In the genomic region with DNA sequence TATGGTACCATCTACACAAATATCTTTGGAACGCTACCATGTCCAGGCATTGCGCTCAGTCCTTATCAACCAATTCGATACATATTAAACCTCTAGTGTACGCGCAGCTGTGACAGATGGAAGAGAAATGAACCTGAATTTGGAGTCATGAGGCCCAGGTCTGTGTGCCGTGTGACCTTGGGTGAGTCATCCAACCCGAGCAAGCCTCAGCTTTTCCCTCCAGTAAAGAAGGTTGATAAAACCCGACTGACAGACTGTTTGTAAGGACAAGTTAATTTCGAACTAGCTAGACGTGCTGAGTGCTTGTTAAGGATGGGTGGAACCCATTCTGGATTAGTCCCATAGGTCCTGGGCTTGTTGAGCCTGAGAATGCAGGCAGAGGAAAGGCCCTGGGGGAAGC, we compare ENCODE assay signal across 29 cellular contexts. TPM values are rescaled to one million over a fixed set of nuclear protein-coding genes. Genes with fewer than 3 reads are reported as not detected.
DNase-seq lines count a peak whose midpoint lies in the region; ATAC-seq, FAIRE-seq and TF ChIP-seq lines count a peak whose summit lies in the region.
"Had no signal": no experiment of that assay in that cellular context is flagged by ENCODE, and none has a peak within 500 bp of the region (broad histone marks: within the 10 kb centered on the region; RNA-seq: fewer than 3 reads in every experiment).

No MANE protein-coding gene starts in this region.

- no peak overlapping the region for H4K8ac ChIP-seq in mesenchymal stem cell (ENCODE audit: low read length)

- H3K18ac ChIP-seq in mesenchymal stem cell (ENCODE audit: low read depth in 1 of 2, low read length in 2 of 2): no peak overlapping the region

- H3K4me3 ChIP-seq in bronchial epithelial cell (ENCODE audit: low read depth, low read length) (no peak overlapping the region), mesenchymal stem cell (ENCODE audit: insufficient read depth in 1 of 2, low read depth in 1 of 2, low read length in 2 of 2) (no peak overlapping the region), mucosa of descending colon (no peak overlapping the region)
- H3K4me3 ChIP-seq: breast epithelium had no signal

- H3K9me3 ChIP-seq in mesenchymal stem cell (ENCODE audit: control insufficient read depth, low read length): no peaks in the 10 kb centered on the region
- H3K9me3 ChIP-seq in mucosa of descending colon: no peaks in the 10 kb centered on the region
- H3K9me3 ChIP-seq: breast epithelium had no signal

- H3K27me3 Mint-ChIP-seq in stimulated activated naive CD8-positive, alpha-beta T cell treated with anti-CD3 and anti-CD28 coated beads, Interleukin-15, amount 100 ng/mL, for 72 hours: peaks cover 29% of the 10 kb centered on the region

- no peak overlapping the region for H2BK5ac ChIP-seq in mesenchymal stem cell (ENCODE audit: low read depth, low read length, poor library complexity, severe bottlenecking)

- H3K79me1 ChIP-seq in mesenchymal stem cell (replicated peaks; ENCODE audit: low read length, poor library complexity, severe bottlenecking): no peaks in the 10 kb centered on the region

- intact Hi-C loops in mucosa of descending colon (cut with DNase I, micrococcal nuclease): no loop called here

- no peak overlapping the region for H3K27ac Mint-ChIP-seq in stimulated activated naive CD8-positive, alpha-beta T cell treated with anti-CD3 and anti-CD28 coated beads, Interleukin-15, amount 100 ng/mL, for 72 hours
- H3K27ac Mint-ChIP-seq: activated CD8-positive, alpha-beta T cell treated with anti-CD3 and anti-CD28 coated beads for 36 hours; activated naive CD8-positive, alpha-beta T cell; activated T-helper 2 cell treated with anti-CD3 and anti-CD28 coated beads, Interferon-gamma antibody, Interleukin-2, Interleukin-4, amounts not matched to agents 10 μg/mL and 5 μg/mL and 100 μg/mL, durations not matched to agents 14 hours and 24 hours and 36 hours; naive thymus-derived CD8-positive, alpha-beta T cell; stimulated activated memory B cell treated with anti-CD40 and anti-IgM and Interleukin-4, amounts not matched to agents 10 μg/mL and 1 μg/mL and 100 μg/mL, for 72 hours; T-helper 17 cell had no signal

- H2AFZ ChIP-seq in mesenchymal stem cell (ENCODE audit: low read depth, low read length): no peak overlapping the region

- H3K4me1 ChIP-seq in mesenchymal stem cell (ENCODE audit: control insufficient read depth, insufficient read depth, low read depth, low read length) (peaks cover 2% of the 10 kb centered on the region), mucosa of descending colon (ENCODE audit: low read depth) (no peaks in the 10 kb centered on the region)
- H3K4me1 ChIP-seq: breast epithelium had no signal

- H2BK120ac ChIP-seq in mesenchymal stem cell (ENCODE audit: low read depth, low read length): no peak overlapping the region

- H3K9ac ChIP-seq in mesenchymal stem cell (ENCODE audit: low read length): no peak overlapping the region

- no peak overlapping the region for H3K4me2 ChIP-seq in mesenchymal stem cell (ENCODE audit: low read length, poor library complexity, severe bottlenecking)

- peak; percentile 35 for DNase-seq in Daoy (ENCODE audit: low read depth)
- peak; percentile 48 for DNase-seq in HPDE6-E6E7 (ENCODE audit: extremely low spot score)
- peak; percentile 59 for DNase-seq in bronchial epithelial cell (ENCODE audit: low read depth)
- peak; percentile 62 for DNase-seq in mesenchymal stem cell
- DNase-seq in stimulated activated naive CD8-positive, alpha-beta T cell treated with anti-CD3 and anti-CD28 coated beads, Interleukin-15, amount 100 ng/mL, for 72 hours: no peak
- DNase-seq in mucosa of descending colon: no peak
- DNase-seq in DMS79 treated with DMSO at 0.1 percent for 48 hours (lab: John Stamatoyannopoulos, UW): no peak
- DNase-seq: activated CD4-positive, alpha-beta T cell treated with anti-CD3 and anti-CD28 coated beads for 1 hour; activated CD8-positive, alpha-beta memory T cell treated with anti-CD3 and anti-CD28 coated beads, Interleukin-2, amount 50 U/mL, for 48 hours; activated CD8-positive, alpha-beta T cell treated with anti-CD3 and anti-CD28 coated beads for 36 hours; anterior cingulate cortex; COR-L47; DMS79; effector CD4-positive, alpha-beta T cell; erythroblast; NCI-H1092 treated with DMSO at 0.1 percent for 48 hours; NCI-H1694 treated with DMSO at 0.1 percent for 48 hours; NCI-H510A treated with DMSO at 0.1 percent for 48 hours; nucleus accumbens; SHP77; T-helper 17 cell had no signal

- H2AK5ac ChIP-seq in mesenchymal stem cell (ENCODE audit: low read length, severe bottlenecking): no peak overlapping the region

- TF ChIP-seq CTCF in bronchial epithelial cell (IDR thresholded peaks at IDR 0.05; ENCODE audit: insufficient read depth, low read length, severe bottlenecking) (no peak), mucosa of descending colon (IDR thresholded peaks at IDR 0.05) (no peak)

- H3K36me3 ChIP-seq in bronchial epithelial cell (ENCODE audit: control insufficient read depth, insufficient read depth, low read length) (no peaks in the 10 kb centered on the region), mesenchymal stem cell (ENCODE audit: control insufficient read depth in 1 of 2, insufficient read depth in 2 of 2, low read depth in 1 of 2, low read length in 2 of 2) (no peaks in the 10 kb centered on the region), mucosa of descending colon (ENCODE audit: low read depth) (no peaks in the 10 kb centered on the region)
- H3K36me3 ChIP-seq: breast epithelium had no signal

- H3K27me3 ChIP-seq in bronchial epithelial cell (ENCODE audit: control insufficient read depth, insufficient read depth, low read length) (peaks cover 11% of the 10 kb centered on the region), mesenchymal stem cell (ENCODE audit: control insufficient read depth in 1 of 2, insufficient read depth in 1 of 2, low read length in 2 of 2) (peaks cover 17 to 51% of the 10 kb centered on the region in 2 experiments)
- H3K27me3 ChIP-seq: breast epithelium had no signal

- H3K27ac ChIP-seq in mesenchymal stem cell (ENCODE audit: low read length, poor library complexity, severe bottlenecking): no peak overlapping the region
- H3K27ac ChIP-seq: breast epithelium, C4-2B had no signal

- no peak overlapping the region for H4K91ac ChIP-seq in mesenchymal stem cell (ENCODE audit: low read length)

- ATAC-seq in stimulated activated naive CD8-positive, alpha-beta T cell treated with anti-CD3 and anti-CD28 coated beads, Interleukin-15, amount 100 ng/mL, for 72 hours: no peak
- ATAC-seq in mucosa of descending colon: no peak
- ATAC-seq in HG03378 (IDR thresholded peaks at IDR 0.05; ENCODE audit: unreplicated experiment): no peak
- ATAC-seq: activated CD8-positive, alpha-beta T cell treated with anti-CD3 and anti-CD28 coated beads for 36 hours; naive thymus-derived CD8-positive, alpha-beta T cell; stimulated activated memory B cell treated with anti-CD40 and anti-IgM and Interleukin-4, amounts not matched to agents 10 μg/mL and 1 μg/mL and 100 μg/mL, for 72 hours; T-helper 17 cell had no signal

- no peaks in the 10 kb centered on the region for H3K4me1 Mint-ChIP-seq in stimulated activated naive CD8-positive, alpha-beta T cell treated with anti-CD3 and anti-CD28 coated beads, Interleukin-15, amount 100 ng/mL, for 72 hours
- H3K4me1 Mint-ChIP-seq: naive thymus-derived CD8-positive, alpha-beta T cell; stimulated activated memory B cell treated with anti-CD40 and anti-IgM and Interleukin-4, amounts not matched to agents 10 μg/mL and 1 μg/mL and 100 μg/mL, for 72 hours; T-helper 17 cell had no signal

- H3K4ac ChIP-seq in mesenchymal stem cell (ENCODE audit: low read depth in 1 of 2, low read length in 2 of 2): peak overlapping the region in 1 of 2 experiments; percentile 47

- H3K9me3 Mint-ChIP-seq in stimulated activated naive CD8-positive, alpha-beta T cell treated with anti-CD3 and anti-CD28 coated beads, Interleukin-15, amount 100 ng/mL, for 72 hours: no peaks in the 10 kb centered on the region
- H3K9me3 Mint-ChIP-seq: activated CD8-positive, alpha-beta T cell treated with anti-CD3 and anti-CD28 coated beads for 36 hours; activated T-helper 2 cell treated with anti-CD3 and anti-CD28 coated beads, Interferon-gamma antibody, Interleukin-2, Interleukin-4, amounts not matched to agents 10 μg/mL and 5 μg/mL and 100 μg/mL, durations not matched to agents 14 hours and 24 hours and 36 hours; naive thymus-derived CD8-positive, alpha-beta T cell; stimulated activated memory B cell treated with anti-CD40 and anti-IgM and Interleukin-4, amounts not matched to agents 10 μg/mL and 1 μg/mL and 100 μg/mL, for 72 hours had no signal

- peak overlapping the region; percentile 11 to 37 for H2BK12ac ChIP-seq in mesenchymal stem cell (ENCODE audit: low read length in 2 of 2)

- FAIRE-seq in bronchial epithelial cell (lab: Jason Lieb, UNC): no peak
- FAIRE-seq: colon had no signal

- peak overlapping the region in 1 of 2 experiments; percentile 11 for H3K14ac ChIP-seq in mesenchymal stem cell (ENCODE audit: low read length in 2 of 2)

- 64% methylated on average over 10 of the region's 10 CpGs for WGBS in mesenchymal stem cell

- no peak overlapping the region for H3K23ac ChIP-seq in mesenchymal stem cell (ENCODE audit: low read length in 2 of 2)

- H2BK15ac ChIP-seq in mesenchymal stem cell (ENCODE audit: low read depth, poor library complexity, severe bottlenecking): no peak overlapping the region

- H3K4me3 Mint-ChIP-seq in stimulated activated naive CD8-positive, alpha-beta T cell treated with anti-CD3 and anti-CD28 coated beads, Interleukin-15, amount 100 ng/mL, for 72 hours: no peak overlapping the region
- H3K4me3 Mint-ChIP-seq: activated CD8-positive, alpha-beta T cell treated with anti-CD3 and anti-CD28 coated beads for 36 hours; activated naive CD8-positive, alpha-beta T cell; naive thymus-derived CD8-positive, alpha-beta T cell; stimulated activated memory B cell treated with anti-CD40 and anti-IgM and Interleukin-4, amounts not matched to agents 10 μg/mL and 1 μg/mL and 100 μg/mL, for 72 hours; T-helper 17 cell had no signal

RNA-seq across cellular contexts. Expression of a gene that starts 28.2 kb away (rescaled TPM):
- total RNA-seq in Daoy (2014; rRNA removed; shearing (Covaris generic)): 0.91 and 11.3 TPM in 2 replicates
- total RNA-seq in bronchial epithelial cell: under 0.01 TPM in 2 replicates
- polyA plus RNA-seq in mesenchymal stem cell (2013, experiment 1 of 2): 1.9 TPM
- polyA plus RNA-seq in mesenchymal stem cell (2013, experiment 2 of 2): 1.9 TPM
- total RNA-seq in mucosa of descending colon: 1 to 10 TPM; 1.4 to 2.5 (median 1.6) TPM

Comparison
In these comparisons a context has a peak if more than half of its experiments do, and no peak if none do; other contexts are left out.
1. DNase-seq: peak in Daoy (single experiment), HPDE6-E6E7 (single experiment), bronchial epithelial cell (single experiment) and mesenchymal stem cell (single experiment); none in stimulated activated naive CD8-positive, alpha-beta T cell treated with anti-CD3 and anti-CD28 coated beads, Interleukin-15, amount 100 ng/mL, for 72 hours (0 of 2), mucosa of descending colon (0 of 3) and DMS79 treated with DMSO at 0.1 percent for 48 hours (single experiment).